Comparison of ENCODE assay signal across 9 cellular contexts in genomic region chr15:74240002-74240568, GRCh38. TPM values are rescaled to one million over a fixed set of nuclear protein-coding genes. Genes with fewer than 3 reads are reported as not detected.
A peak's percentile ranks its signal among the peaks of the same experiment; 100 is the strongest.
DNase-seq lines count a peak whose midpoint lies in the region; ATAC-seq, FAIRE-seq and TF ChIP-seq lines count a peak whose summit lies in the region.
"Had no signal": no experiment of that assay in that cellular context is flagged by ENCODE, and none has a peak within 500 bp of the region (broad histone marks: within the 10 kb centered on the region; RNA-seq: fewer than 3 reads in every experiment).

No MANE protein-coding gene starts in this region.

- CTCF ChIA-PET in HepG2 (lab: Yijun Ruan, JAX; ENCODE audit: low intra/inter-chr PET ratio, low total read pairs), result no interaction called here
- CTCF ChIA-PET in activated CD4-positive, alpha-beta memory T cell treated with anti-CD3 and anti-CD28 coated beads, Interleukin-2, amount 10 ng/mL, durations not matched to agents 7 days and 5 days (lab: Charles Lee), result interaction anchor here (1.8 kb wide), 1 partner anchor 82 kb away, joined by 3 read pairs; no protein-coding TSS in a partner anchor

- intact Hi-C loops in HepG2 (cut with micrococcal nuclease; ENCODE audit: unreplicated experiment), result no loop called here

- H3K79me2 ChIP-seq in HepG2 (ENCODE audit: insufficient read depth, low read length), result no peaks in the 10 kb centered on the region

- in situ Hi-C loops in HepG2 (cut with HindIII; ENCODE audit: extremely low pct_ligation_motif_present, low pct_unique_long_range_greater_than_20kb), result no loop called here

- no peak overlapping the region for H3K4me3 ChIP-seq in GM12875 (ENCODE audit: low read depth, low read length)
- no peak overlapping the region for H3K4me3 ChIP-seq in HepG2 (replicated peaks in 1 of 3; ENCODE audit: insufficient read depth in 1 of 3, low read depth in 2 of 3, low read length in 3 of 3)

- no peak overlapping the region for H3K27ac Mint-ChIP-seq in activated CD4-positive, alpha-beta memory T cell treated with anti-CD3 and anti-CD28 coated beads, Interleukin-2, amount 10 ng/mL, durations not matched to agents 7 days and 5 days

- TF ChIP-seq CTCF in GM12875 (IDR thresholded peaks at IDR 0.05; ENCODE audit: borderline replicate concordance, insufficient read depth, low read depth, low read length), result 0 out of 2 replicates have a peak, but pooled peaks have one; percentile 4
- no peak for TF ChIP-seq CTCF in HepG2 (CRISPR knock-in tag; IDR thresholded peaks at IDR 0.05)

- no peak overlapping the region for H3K27ac ChIP-seq in caudate nucleus (ENCODE audit: low read depth, low read length)
- H3K27ac ChIP-seq in HepG2 (ENCODE audit: extremely low read length, insufficient read depth, low read length), result no peak overlapping the region

- H3K27me3 ChIP-seq in HepG2 (ENCODE audit: control insufficient read depth in 1 of 2, insufficient read depth in 2 of 2, low read length in 2 of 2), result peaks cover 2 to 23% of the 10 kb centered on the region in 2 experiments; a peak in 4 of 5 replicates

- TF ChIP-seq EP300 in HepG2 (IDR thresholded peaks at IDR 0.05; ENCODE audit: low read depth in 2 of 2, low read length in 2 of 2) (no peak), HepG2 (CRISPR knock-in tag; IDR thresholded peaks at IDR 0.05; ENCODE audit: borderline replicate concordance) (no peak)

- no peaks in the 10 kb centered on the region for H4K20me1 ChIP-seq in HepG2 (ENCODE audit: insufficient read depth, low read length)

- H3K9ac ChIP-seq in HepG2 (ENCODE audit: insufficient read depth, low read depth, low read length), result no peak overlapping the region

- H3K4me1 ChIP-seq in HepG2 (ENCODE audit: insufficient read depth, low read length), result peaks cover 13% of the 10 kb centered on the region; the same call in 1 of the 2 replicates

- peaks cover 19% of the 10 kb centered on the region for H3K27me3 Mint-ChIP-seq in activated CD4-positive, alpha-beta memory T cell treated with anti-CD3 and anti-CD28 coated beads, Interleukin-2, amount 10 ng/mL, durations not matched to agents 7 days and 5 days

- no peak for FAIRE-seq in HepG2 (lab: Jason Lieb, UNC)

- POLR2A ChIA-PET in HepG2 (lab: Yijun Ruan, JAX), result no interaction called here
- POLR2A ChIA-PET in activated CD4-positive, alpha-beta memory T cell treated with anti-CD3 and anti-CD28 coated beads, Interleukin-2, amount 10 ng/mL, durations not matched to agents 7 days and 5 days (lab: Charles Lee), result no interaction called here

- no peaks in the 10 kb centered on the region for H3K36me3 Mint-ChIP-seq in activated CD4-positive, alpha-beta memory T cell treated with anti-CD3 and anti-CD28 coated beads, Interleukin-2, amount 10 ng/mL, durations not matched to agents 7 days and 5 days (ENCODE audit: low read depth)

- peaks cover 2% of the 10 kb centered on the region for H3K4me1 Mint-ChIP-seq in activated CD4-positive, alpha-beta memory T cell treated with anti-CD3 and anti-CD28 coated beads, Interleukin-2, amount 10 ng/mL, durations not matched to agents 7 days and 5 days

- no peak for TF ChIP-seq RAD21 in HepG2 (CRISPR knock-in tag; IDR thresholded peaks at IDR 0.05)

- no peak overlapping the region for H2AFZ ChIP-seq in HepG2 (ENCODE audit: low read length)

- ATAC-seq in HepG2, result no peak; the same call in 2 of the 3 replicates
- ATAC-seq in HG03469 (IDR thresholded peaks at IDR 0.05; ENCODE audit: unreplicated experiment), result no peak
- ATAC-seq in GM19467 (IDR thresholded peaks at IDR 0.05; ENCODE audit: unreplicated experiment), result no peak

- no peak overlapping the region for H3K4me3 Mint-ChIP-seq in activated CD4-positive, alpha-beta memory T cell treated with anti-CD3 and anti-CD28 coated beads, Interleukin-2, amount 10 ng/mL, durations not matched to agents 7 days and 5 days

- no peaks in the 10 kb centered on the region for H3K9me3 ChIP-seq in HepG2 (ENCODE audit: low read length)

- DNase-seq in NCI-H446 treated with DMSO at 0.1 percent for 48 hours (lab: John Stamatoyannopoulos, UW) (peak; percentile 97), caudate nucleus (lab: John Stamatoyannopoulos, UW) (peak in 57 of 61 donors; percentile 11 to 82 (median 55)), HepG2 (ENCODE audit: low spot score) (peak; percentile 40)
- DNase-seq in activated CD4-positive, alpha-beta memory T cell treated with anti-CD3 and anti-CD28 coated beads, Interleukin-2, amount 10 ng/mL, durations not matched to agents 7 days and 5 days, result no peak
- no peak for DNase-seq in stimulated activated CD4-positive, alpha-beta T cell treated with anti-CD3 and anti-CD28 coated beads, Interleukin-12 subunit alpha, Interleukin-12 subunit beta, amount 100 ng/mL, for 4 hours

- WGBS in HepG2 (ENCODE audit: low lambda C conversion rate), result 0% methylated on average over 2 of the region's 5 CpGs

- BruUV-seq in HepG2 (replicated peaks; lab: Mats Ljungman, UMichigan), result no TSS peak

- TF ChIP-seq POLR2A in HepG2 (IDR thresholded peaks at IDR 0.05; ENCODE audit: insufficient read depth in 1 of 2, low read depth in 2 of 2, low read length in 2 of 2), result no peak

- H3K36me3 ChIP-seq in HepG2 (replicated peaks in 1 of 2; ENCODE audit: control insufficient read depth in 1 of 2, insufficient read depth in 2 of 2, low read length in 2 of 2), result no peaks in the 10 kb centered on the region

- H3K4me2 ChIP-seq in HepG2 (ENCODE audit: low read depth, low read length), result no peak overlapping the region

- no peaks in the 10 kb centered on the region for H3K9me3 Mint-ChIP-seq in activated CD4-positive, alpha-beta memory T cell treated with anti-CD3 and anti-CD28 coated beads, Interleukin-2, amount 10 ng/mL, durations not matched to agents 7 days and 5 days

TF ChIP-seq in HepG2, 621 proteins besides CTCF, POLR2A, EP300 and RAD21:
- TF ChIP-seq HNRNPL (IDR thresholded peaks at IDR 0.05; ENCODE audit: low read depth, low read length) (0 out of 2 replicates have a peak, but pooled peaks have one; percentile 30), ZNF678 (CRISPR knock-in tag; IDR thresholded peaks at IDR 0.05) (no peak)

RNA-seq across cellular contexts. Expression of gene CCDC33, which starts 4.0 kb away (rescaled TPM):
- total RNA-seq in HepG2 (2016; rRNA removed; fragmentation: Illumina TruSeq; extraction: Trizol), result not detected in 2 replicates
- not detected in 2 replicates for total RNA-seq in HepG2 (2016; cell fraction: cytosol; rRNA removed; fragmentation: Illumina TruSeq; extraction: Trizol; ENCODE audit: low read depth)
- total RNA-seq in HepG2 (2016; cell fraction: insoluble cytoplasmic fraction; rRNA removed; fragmentation: Illumina TruSeq; extraction: Trizol), result not detected in 2 replicates
- total RNA-seq in HepG2 (2016; cell fraction: membrane; rRNA removed; fragmentation: Illumina TruSeq; extraction: Trizol), result 0.14 and 0.53 TPM in 2 replicates
- not detected in 2 replicates for total RNA-seq in HepG2 (2016; cell fraction: nucleus; rRNA removed; fragmentation: Illumina TruSeq; extraction: Trizol)
- 0.08 and 0.30 TPM in 2 replicates for polyA plus RNA-seq in HepG2 (2011; rRNA removed)
- 0.05 and 0.09 TPM in 2 replicates for polyA plus RNA-seq in HepG2 (2011; cell fraction: cytosol; rRNA removed)
- polyA plus RNA-seq in HepG2 (2011; cell fraction: nucleus; rRNA removed), result 0.35 TPM in 1 of 2 replicates, not detected in the other
- polyA plus RNA-seq in HepG2 (2012), result 0.20 TPM in 1 of 2 replicates, not detected in the other
- 0.25 and 0.37 TPM in 2 replicates for polyA plus RNA-seq in HepG2 (2016; cell fraction: cytosol; fragmentation: Illumina TruSeq; extraction: Trizol; ENCODE audit: low read depth)
- polyA plus RNA-seq in HepG2 (2016; cell fraction: insoluble cytoplasmic fraction; fragmentation: Illumina TruSeq; extraction: Trizol; ENCODE audit: low read depth), result not detected in 2 replicates
- polyA plus RNA-seq in HepG2 (2016; cell fraction: membrane; fragmentation: Illumina TruSeq; extraction: Trizol; ENCODE audit: low read depth), result 0.37 and 0.68 TPM in 2 replicates
- polyA plus RNA-seq in HepG2 (2016; cell fraction: nucleus; fragmentation: Illumina TruSeq; extraction: Trizol; ENCODE audit: insufficient read depth, low read depth), result not detected in 2 replicates
- 0.14 TPM in 1 of 2 replicates, not detected in the other for polyA minus RNA-seq in HepG2 (2011; rRNA and poly(A)+ RNA removed; ENCODE audit: low replicate concordance)
- polyA minus RNA-seq in HepG2 (2011; cell fraction: cytosol; rRNA and poly(A)+ RNA removed), result not detected in 2 replicates
- polyA minus RNA-seq in HepG2 (2011; cell fraction: nucleus; rRNA and poly(A)+ RNA removed), result not detected in 2 replicates
- not detected for total RNA-seq in activated CD4-positive, alpha-beta memory T cell treated with anti-CD3 and anti-CD28 coated beads, Interleukin-2, amount 10 ng/mL, durations not matched to agents 7 days and 5 days
- total RNA-seq: T-helper 1 cell treated with Interleukin-12 subunit alpha and Interleukin-12 subunit beta and Interleukin-4 antibody, amounts not matched to agents 30 ng/mL and 1 ng/mL, for 36 hours had no signal

RNA-seq across cellular contexts. Expression of gene STRA6, which starts 37.5 kb away (rescaled TPM):
- 0.81 and 2.1 TPM in 2 replicates for total RNA-seq in HepG2 (2016; rRNA removed; fragmentation: Illumina TruSeq; extraction: Trizol)
- total RNA-seq in HepG2 (2016; cell fraction: cytosol; rRNA removed; fragmentation: Illumina TruSeq; extraction: Trizol; ENCODE audit: low read depth), result 0.81 and 1.1 TPM in 2 replicates
- 0.77 and 3.1 TPM in 2 replicates for total RNA-seq in HepG2 (2016; cell fraction: insoluble cytoplasmic fraction; rRNA removed; fragmentation: Illumina TruSeq; extraction: Trizol)
- total RNA-seq in HepG2 (2016; cell fraction: membrane; rRNA removed; fragmentation: Illumina TruSeq; extraction: Trizol), result 0.83 and 1.1 TPM in 2 replicates
- total RNA-seq in HepG2 (2016; cell fraction: nucleus; rRNA removed; fragmentation: Illumina TruSeq; extraction: Trizol), result 2.8 and 4.4 TPM in 2 replicates
- polyA plus RNA-seq in HepG2 (2011; rRNA removed), result 1.6 TPM in 2 replicates
- polyA plus RNA-seq in HepG2 (2011; cell fraction: cytosol; rRNA removed), result 0.79 and 1.0 TPM in 2 replicates
- polyA plus RNA-seq in HepG2 (2011; cell fraction: nucleus; rRNA removed), result 5.5 and 10.9 TPM in 2 replicates
- polyA plus RNA-seq in HepG2 (2012), result 0.88 and 1.1 TPM in 2 replicates
- polyA plus RNA-seq in HepG2 (2016; cell fraction: cytosol; fragmentation: Illumina TruSeq; extraction: Trizol; ENCODE audit: low read depth), result 0.44 and 0.51 TPM in 2 replicates
- polyA plus RNA-seq in HepG2 (2016; cell fraction: insoluble cytoplasmic fraction; fragmentation: Illumina TruSeq; extraction: Trizol; ENCODE audit: low read depth), result 0.60 and 2.1 TPM in 2 replicates
- polyA plus RNA-seq in HepG2 (2016; cell fraction: membrane; fragmentation: Illumina TruSeq; extraction: Trizol; ENCODE audit: low read depth), result 0.18 and 0.78 TPM in 2 replicates
- 6.0 and 6.9 TPM in 2 replicates for polyA plus RNA-seq in HepG2 (2016; cell fraction: nucleus; fragmentation: Illumina TruSeq; extraction: Trizol; ENCODE audit: insufficient read depth, low read depth)
- polyA minus RNA-seq in HepG2 (2011; rRNA and poly(A)+ RNA removed; ENCODE audit: low replicate concordance), result 2.4 and 2.8 TPM in 2 replicates
- 0.59 and 1.4 TPM in 2 replicates for polyA minus RNA-seq in HepG2 (2011; cell fraction: cytosol; rRNA and poly(A)+ RNA removed)
- polyA minus RNA-seq in HepG2 (2011; cell fraction: nucleus; rRNA and poly(A)+ RNA removed), result 2.2 and 4.2 TPM in 2 replicates
- total RNA-seq in activated CD4-positive, alpha-beta memory T cell treated with anti-CD3 and anti-CD28 coated beads, Interleukin-2, amount 10 ng/mL, durations not matched to agents 7 days and 5 days, result not detected
- total RNA-seq: T-helper 1 cell treated with Interleukin-12 subunit alpha and Interleukin-12 subunit beta and Interleukin-4 antibody, amounts not matched to agents 30 ng/mL and 1 ng/mL, for 36 hours had no signal

Comparison
In these comparisons a context has a peak if more than half of its experiments do, and no peak if none do; other contexts are left out.
1. DNase-seq: peak in NCI-H446 treated with DMSO at 0.1 percent for 48 hours (single experiment), caudate nucleus (57 of 61) and HepG2 (single experiment); none in activated CD4-positive, alpha-beta memory T cell treated with anti-CD3 and anti-CD28 coated beads, Interleukin-2, amount 10 ng/mL, durations not matched to agents 7 days and 5 days (single experiment) and stimulated activated CD4-positive, alpha-beta T cell treated with anti-CD3 and anti-CD28 coated beads, Interleukin-12 subunit alpha, Interleukin-12 subunit beta, amount 100 ng/mL, for 4 hours (single experiment).